ENCODE assay signal across 24 cellular contexts in genomic region chr16:76386784-76387183, GRCh38.
A peak's percentile ranks its signal among the peaks of the same experiment; 100 is the strongest.
DNase-seq lines count a peak whose midpoint lies in the region; ATAC-seq, FAIRE-seq and TF ChIP-seq lines count a peak whose summit lies in the region.
"Had no signal": no experiment of that assay in that cellular context is flagged by ENCODE, and none has a peak within 500 bp of the region (broad histone marks: within the 10 kb centered on the region; RNA-seq: fewer than 3 reads in every experiment).

No MANE protein-coding gene starts in this region.

- peaks cover 3% of the 10 kb centered on the region for H3K36me3 Mint-ChIP-seq in endothelial cell (ENCODE audit: low read depth, unreplicated experiment)

- H3K27me3 ChIP-seq in PC-3 (ENCODE audit: low read length) (peaks cover 7% of the 10 kb centered on the region; the same call in 1 of the 2 replicates), HepG2 (ENCODE audit: control insufficient read depth in 1 of 2, insufficient read depth in 2 of 2, low read length in 2 of 2) (no peaks in the 10 kb centered on the region)
- H3K27me3 ChIP-seq: adrenal gland, ovary, testis had no signal

- no peak for TF ChIP-seq POLR2A in HepG2 (IDR thresholded peaks at IDR 0.05; ENCODE audit: insufficient read depth in 1 of 2, low read depth in 2 of 2, low read length in 2 of 2)

- FAIRE-seq in HepG2 (lab: Jason Lieb, UNC), result no peak
- FAIRE-seq: D721Med had no signal

- TF ChIP-seq CTCF in PC-3 (conservative IDR thresholded peaks at IDR 0.05; ENCODE audit: low read depth, low read length) (no peak), HepG2 (CRISPR knock-in tag; IDR thresholded peaks at IDR 0.05) (no peak), endothelial cell (IDR thresholded peaks at IDR 0.05; ENCODE audit: unreplicated experiment) (no peak)

- TF ChIP-seq EP300 in HepG2 (IDR thresholded peaks at IDR 0.05; ENCODE audit: low read depth in 2 of 2, low read length in 2 of 2) (no peak), HepG2 (CRISPR knock-in tag; IDR thresholded peaks at IDR 0.05; ENCODE audit: borderline replicate concordance) (no peak)

- H2AFZ ChIP-seq in PC-3 (ENCODE audit: low read length), result no peak overlapping the region
- no peak overlapping the region for H2AFZ ChIP-seq in HepG2 (ENCODE audit: low read length)

- H3K4me3 ChIP-seq in PC-3 (ENCODE audit: low read length) (no peak overlapping the region), HepG2 (replicated peaks in 1 of 3; ENCODE audit: insufficient read depth in 1 of 3, low read depth in 2 of 3, low read length in 3 of 3) (no peak overlapping the region)
- H3K4me3 ChIP-seq: adrenal gland, HAP-1, ovary, skin epidermis, testis had no signal

- no peaks in the 10 kb centered on the region for H3F3A ChIP-seq in PC-3 (ENCODE audit: low read length, unreplicated experiment)

- H3K9me3 ChIP-seq in PC-3 (ENCODE audit: low read length) (no peaks in the 10 kb centered on the region), HepG2 (ENCODE audit: low read length) (no peaks in the 10 kb centered on the region)
- H3K9me3 ChIP-seq: adrenal gland, HAP-1, ovary, testis had no signal

- CTCF ChIA-PET in PC-3 (lab: Charles Lee), result no interaction called here
- CTCF ChIA-PET in HepG2 (lab: Yijun Ruan, JAX; ENCODE audit: low intra/inter-chr PET ratio, low total read pairs), result no interaction called here

- H3K4me1 ChIP-seq in PC-3 (ENCODE audit: insufficient read depth, low read length) (no peaks in the 10 kb centered on the region), HepG2 (ENCODE audit: insufficient read depth, low read length) (no peaks in the 10 kb centered on the region)
- H3K4me1 ChIP-seq: adrenal gland, HAP-1, testis had no signal

- intact Hi-C loops in PC-3 (cut with micrococcal nuclease), result no loop called here
- intact Hi-C loops in HepG2 (cut with micrococcal nuclease; ENCODE audit: unreplicated experiment), result no loop called here

- no peaks in the 10 kb centered on the region for H3K36me3 ChIP-seq in PC-3 (ENCODE audit: low read depth, low read length)
- H3K36me3 ChIP-seq in HepG2 (replicated peaks in 1 of 2; ENCODE audit: control insufficient read depth in 1 of 2, insufficient read depth in 2 of 2, low read length in 2 of 2), result no peaks in the 10 kb centered on the region
- H3K36me3 ChIP-seq: adrenal gland, HAP-1, ovary had no signal

- H3K9ac ChIP-seq in PC-3 (ENCODE audit: low read length), result no peak overlapping the region
- no peak overlapping the region for H3K9ac ChIP-seq in HepG2 (ENCODE audit: insufficient read depth, low read depth, low read length)

- no peaks in the 10 kb centered on the region for H3K9me3 Mint-ChIP-seq in stimulated activated naive CD8-positive, alpha-beta T cell treated with anti-CD3 and anti-CD28 coated beads, Interleukin-15, amount 100 ng/mL, for 72 hours
- H3K9me3 Mint-ChIP-seq in endothelial cell (ENCODE audit: unreplicated experiment), result peaks cover 16% of the 10 kb centered on the region

- ATAC-seq in PC-3, result no peak
- ATAC-seq in HepG2, result no peak
- ATAC-seq in GM19455 (IDR thresholded peaks at IDR 0.05; ENCODE audit: unreplicated experiment), result no peak
- no peak for ATAC-seq in stimulated activated naive CD8-positive, alpha-beta T cell treated with anti-CD3 and anti-CD28 coated beads, Interleukin-15, amount 100 ng/mL, for 72 hours
- ATAC-seq: Panc1 had no signal

- no peak overlapping the region for H3K27ac Mint-ChIP-seq in stimulated activated naive CD8-positive, alpha-beta T cell treated with anti-CD3 and anti-CD28 coated beads, Interleukin-15, amount 100 ng/mL, for 72 hours
- no peak overlapping the region for H3K27ac Mint-ChIP-seq in endothelial cell (ENCODE audit: unreplicated experiment)

- DNase-seq in HT1080 (ENCODE audit: low read depth) (peak; percentile 74), PC-3 (peak; percentile 8), cerebellar cortex (ENCODE audit: low spot score) (peak; percentile 83), HepG2 (ENCODE audit: low spot score) (no peak), NCI-H748 treated with DMSO at 0.1 percent for 48 hours (lab: John Stamatoyannopoulos, UW) (no peak), endothelial cell (ENCODE audit: low spot score) (no peak)
- DNase-seq in stimulated activated naive CD8-positive, alpha-beta T cell treated with anti-CD3 and anti-CD28 coated beads, Interleukin-15, amount 100 ng/mL, for 72 hours, result no peak
- DNase-seq: cortex of kidney; erythroblast; hypothalamus; Kasumi-1; left cardiac atrium; NCI-H1930; NCI-H510A treated with DMSO at 0.1 percent for 48 hours; ovary; stimulated activated CD4-positive, alpha-beta T cell treated with anti-CD3 and anti-CD28 coated beads, Interleukin-4, amount 100 ng/mL, for 4 hours; testis had no signal

- H3K9me2 ChIP-seq in PC-3 (replicated peaks; ENCODE audit: low read length), result no peaks in the 10 kb centered on the region

- in situ Hi-C loops in HepG2 (cut with HindIII; ENCODE audit: extremely low pct_ligation_motif_present, low pct_unique_long_range_greater_than_20kb), result no loop called here

- H3K4me3 Mint-ChIP-seq in stimulated activated naive CD8-positive, alpha-beta T cell treated with anti-CD3 and anti-CD28 coated beads, Interleukin-15, amount 100 ng/mL, for 72 hours, result no peak overlapping the region
- H3K4me3 Mint-ChIP-seq in endothelial cell (ENCODE audit: unreplicated experiment), result no peak overlapping the region

- H4K20me1 ChIP-seq in PC-3 (ENCODE audit: low read length) (no peaks in the 10 kb centered on the region), HepG2 (ENCODE audit: insufficient read depth, low read length) (no peaks in the 10 kb centered on the region)

- TF ChIP-seq RAD21 in HepG2 (CRISPR knock-in tag; IDR thresholded peaks at IDR 0.05), result no peak

- H3K27me3 Mint-ChIP-seq in stimulated activated naive CD8-positive, alpha-beta T cell treated with anti-CD3 and anti-CD28 coated beads, Interleukin-15, amount 100 ng/mL, for 72 hours, result no peaks in the 10 kb centered on the region
- H3K27me3 Mint-ChIP-seq in endothelial cell (ENCODE audit: unreplicated experiment), result no peaks in the 10 kb centered on the region

- H3K27ac ChIP-seq in PC-3 (ENCODE audit: low read length) (no peak overlapping the region), HepG2 (ENCODE audit: extremely low read length, insufficient read depth, low read length) (no peak overlapping the region)
- H3K27ac ChIP-seq: adrenal gland, ovary, skin epidermis, testis, VCaP had no signal

- no peaks in the 10 kb centered on the region for H3K4me1 Mint-ChIP-seq in stimulated activated naive CD8-positive, alpha-beta T cell treated with anti-CD3 and anti-CD28 coated beads, Interleukin-15, amount 100 ng/mL, for 72 hours
- no peaks in the 10 kb centered on the region for H3K4me1 Mint-ChIP-seq in endothelial cell (ENCODE audit: unreplicated experiment)

- BruUV-seq in PC-3 (replicated peaks; lab: Mats Ljungman, UMichigan) (no TSS peak), HepG2 (replicated peaks; lab: Mats Ljungman, UMichigan) (no TSS peak)

- POLR2A ChIA-PET in PC-3 (lab: Charles Lee; ENCODE audit: unreplicated experiment), result no interaction called here
- POLR2A ChIA-PET in HepG2 (lab: Yijun Ruan, JAX), result no interaction called here

- H3K4me2 ChIP-seq in PC-3 (ENCODE audit: low read length) (no peak overlapping the region), HepG2 (ENCODE audit: low read depth, low read length) (no peak overlapping the region)

- H3K79me2 ChIP-seq in PC-3 (ENCODE audit: low read length) (no peaks in the 10 kb centered on the region), HepG2 (ENCODE audit: insufficient read depth, low read length) (no peaks in the 10 kb centered on the region)

TF ChIP-seq in HepG2, 621 proteins besides CTCF, POLR2A, EP300 and RAD21:
- TF ChIP-seq CEBPB (IDR thresholded peaks at IDR 0.05; ENCODE audit: borderline replicate concordance, low read depth, low read length), result peak; percentile 1; the same call in 1 of the 2 replicates
- no peak for TF ChIP-seq ZBTB38 (CRISPR knock-in tag; IDR thresholded peaks at IDR 0.05)
- no peak for TF ChIP-seq HNF4A (CRISPR knock-in tag; IDR thresholded peaks at IDR 0.05)

Comparison
In these comparisons a context has a peak if more than half of its experiments do, and no peak if none do; other contexts are left out.
1. DNase-seq: peak in HT1080 (single experiment), PC-3 (single experiment) and cerebellar cortex (single experiment); none in HepG2 (single experiment), stimulated activated naive CD8-positive, alpha-beta T cell treated with anti-CD3 and anti-CD28 coated beads, Interleukin-15, amount 100 ng/mL, for 72 hours (0 of 2), NCI-H748 treated with DMSO at 0.1 percent for 48 hours (single experiment) and endothelial cell (single experiment).